Comparison of ENCODE assay signal across 13 cellular contexts in genomic region chr4:145878501-145879435, GRCh38. TPM values are rescaled to one million over a fixed set of nuclear protein-coding genes. Genes with fewer than 3 reads are reported as not detected.
DNase-seq lines count a peak whose midpoint lies in the region; ATAC-seq and TF ChIP-seq lines count a peak whose summit lies in the region.
"Had no signal": no experiment of that assay in that cellular context is flagged by ENCODE, and none has a peak within 500 bp of the region (broad histone marks: within the 10 kb centered on the region; RNA-seq: fewer than 3 reads in every experiment).

No MANE protein-coding gene starts in this region.

- peaks cover 18% of the 10 kb centered on the region for H3K36me3 Mint-ChIP-seq in endothelial cell (ENCODE audit: low read depth, unreplicated experiment)

- no peak for TF ChIP-seq CTCF in endothelial cell (IDR thresholded peaks at IDR 0.05; ENCODE audit: unreplicated experiment)

- H3K4me3 Mint-ChIP-seq in endothelial cell (ENCODE audit: unreplicated experiment), result peak overlapping the region; percentile 47
- H3K4me3 Mint-ChIP-seq: activated CD8-positive, alpha-beta memory T cell treated with anti-CD3 and anti-CD28 coated beads, Interleukin-2, amount 10 ng/mL, durations not matched to agents 7 days and 5 days; activated naive CD8-positive, alpha-beta T cell treated with anti-CD3 and anti-CD28 coated beads for 36 hours had no signal

- H3K27me3 Mint-ChIP-seq in endothelial cell (ENCODE audit: unreplicated experiment), result peaks cover 3% of the 10 kb centered on the region
- H3K27me3 Mint-ChIP-seq: activated CD8-positive, alpha-beta memory T cell treated with anti-CD3 and anti-CD28 coated beads, Interleukin-2, amount 10 ng/mL, durations not matched to agents 7 days and 5 days; activated naive CD8-positive, alpha-beta T cell treated with anti-CD3 and anti-CD28 coated beads for 36 hours had no signal

- H3K27ac Mint-ChIP-seq in endothelial cell (ENCODE audit: unreplicated experiment), result peak overlapping the region; percentile 28
- H3K27ac Mint-ChIP-seq: activated CD8-positive, alpha-beta memory T cell treated with anti-CD3 and anti-CD28 coated beads, Interleukin-2, amount 10 ng/mL, durations not matched to agents 7 days and 5 days; activated naive CD8-positive, alpha-beta T cell treated with anti-CD3 and anti-CD28 coated beads for 36 hours had no signal

- intact Hi-C loops in left colon (cut with DNase I, micrococcal nuclease), result no loop called here

- H3K9me3 Mint-ChIP-seq in endothelial cell (ENCODE audit: unreplicated experiment), result no peaks in the 10 kb centered on the region
- H3K9me3 Mint-ChIP-seq: activated naive CD8-positive, alpha-beta T cell treated with anti-CD3 and anti-CD28 coated beads for 36 hours had no signal

- peaks cover 23% of the 10 kb centered on the region for H3K4me1 Mint-ChIP-seq in endothelial cell (ENCODE audit: unreplicated experiment)
- H3K4me1 Mint-ChIP-seq: activated CD8-positive, alpha-beta memory T cell treated with anti-CD3 and anti-CD28 coated beads, Interleukin-2, amount 10 ng/mL, durations not matched to agents 7 days and 5 days had no signal

- ATAC-seq in left colon, result no peak
- ATAC-seq: activated CD8-positive, alpha-beta memory T cell treated with anti-CD3 and anti-CD28 coated beads, Interleukin-2, amount 10 ng/mL, durations not matched to agents 7 days and 5 days had no signal

- DNase-seq in Daoy (ENCODE audit: low read depth) (peak; percentile 19), M059J (ENCODE audit: low read depth) (peak; percentile 77), endothelial cell (ENCODE audit: low spot score) (no peak), lung microvascular endothelial cell (ENCODE audit: low read depth in 2 of 2) (peak; percentile 51 to 67), cerebellar nuclear complex (lab: John Stamatoyannopoulos, UW) (no peak), SIG-M5 (lab: John Stamatoyannopoulos, UW) (no peak), left colon (no peak), NCI-H128 (lab: John Stamatoyannopoulos, UW; ENCODE audit: unreplicated experiment) (no peak)
- DNase-seq: activated CD8-positive, alpha-beta memory T cell treated with anti-CD3 and anti-CD28 coated beads, Interleukin-2, amount 10 ng/mL, durations not matched to agents 7 days and 5 days; activated naive CD8-positive, alpha-beta T cell treated with anti-CD3 and anti-CD28 coated beads for 36 hours; effector CD4-positive, alpha-beta T cell; hippocampal formation; NCI-H226 had no signal

RNA-seq across cellular contexts. Expression of gene ZNF827, which starts 59.9 kb away (rescaled TPM):
- 3.9 and 6.2 TPM in 2 replicates for total RNA-seq in Daoy (2014; rRNA removed; shearing (Covaris generic))
- total RNA-seq in M059J (2014; rRNA removed; shearing (Covaris generic)), result 3.5 and 9.2 TPM in 2 replicates
- total RNA-seq in endothelial cell (ENCODE audit: unreplicated experiment) (22.8 TPM), lung microvascular endothelial cell (2.4 and 2.6 TPM in 2 replicates), left colon (10 to 100 TPM; 21.0 to 29.4 TPM)

Comparison
In these comparisons a context has a peak if more than half of its experiments do, and no peak if none do; other contexts are left out.
1. DNase-seq: peak in Daoy (single experiment), M059J (single experiment) and lung microvascular endothelial cell (2 of 2); none in endothelial cell (single experiment), cerebellar nuclear complex (0 of 2), SIG-M5 (single experiment), left colon (0 of 2) and NCI-H128 (single experiment).